15 cellular contexts compared by ENCODE assay signal in the genomic region with DNA sequence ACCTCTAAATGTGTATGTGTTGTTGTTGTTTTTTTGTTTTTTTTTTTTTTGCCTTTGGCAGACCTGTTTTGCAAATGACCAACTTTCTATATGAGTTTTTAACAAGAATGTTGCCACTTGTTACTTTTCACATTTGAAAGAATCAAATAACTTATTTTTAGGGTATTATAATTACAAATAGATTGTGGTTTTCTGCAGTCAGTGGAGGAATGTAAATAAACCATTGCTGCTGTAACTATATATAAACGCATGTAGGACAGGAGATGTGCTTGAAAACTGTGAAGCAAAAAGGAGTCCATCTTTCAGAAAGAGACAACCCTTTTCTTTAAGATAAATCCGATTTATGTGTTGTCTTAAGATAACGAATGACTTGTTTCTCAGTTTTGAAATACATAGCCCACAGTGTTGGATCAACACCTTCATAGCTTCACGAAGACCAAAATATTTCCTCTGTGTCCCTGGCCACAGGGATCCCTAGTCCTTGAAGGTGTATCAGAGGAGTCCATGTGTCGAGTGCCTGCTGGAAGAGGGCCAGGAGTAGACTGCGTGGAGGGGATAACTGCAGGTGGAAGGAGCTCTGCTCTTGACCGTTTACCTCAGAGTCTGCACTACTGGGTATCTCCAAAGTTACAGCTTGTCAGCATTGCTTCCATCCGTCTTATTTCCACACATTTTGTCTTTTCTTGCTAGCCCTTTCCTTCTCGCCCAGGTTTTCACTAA. TPM values are rescaled to one million over a fixed set of nuclear protein-coding genes. Genes with fewer than 3 reads are reported as not detected.
DNase-seq lines count a peak whose midpoint lies in the region; ATAC-seq and TF ChIP-seq lines count a peak whose summit lies in the region.
"Had no signal": no experiment of that assay in that cellular context is flagged by ENCODE, and none has a peak within 500 bp of the region (broad histone marks: within the 10 kb centered on the region; RNA-seq: fewer than 3 reads in every experiment).

No MANE protein-coding gene starts in this region.

- no peak for TF ChIP-seq CTCF in neutrophil (IDR thresholded peaks at IDR 0.05)
- no peak for TF ChIP-seq CTCF in neural progenitor cell (IDR thresholded peaks at IDR 0.05)

- H3K4me2 ChIP-seq in neural progenitor cell: no peak overlapping the region

- no peaks in the 10 kb centered on the region for H3K27me3 Mint-ChIP-seq in activated CD4-positive, alpha-beta T cell treated with anti-CD3 and anti-CD28 coated beads, Interleukin-2, amount 10 ng/mL, durations not matched to agents 7 days and 5 days
- H3K27me3 Mint-ChIP-seq in neural progenitor cell (ENCODE audit: insufficient read depth, low read depth): no peaks in the 10 kb centered on the region

- H4K20me1 ChIP-seq in neural progenitor cell (ENCODE audit: low read depth): peaks cover 97% of the 10 kb centered on the region

- H3K9me3 ChIP-seq in adipocyte (ENCODE audit: control insufficient read depth, low read length) (no peaks in the 10 kb centered on the region), neutrophil (no peaks in the 10 kb centered on the region), neural progenitor cell (ENCODE audit: low read depth) (no peaks in the 10 kb centered on the region)
- H3K9me3 ChIP-seq: SJCRH30 had no signal

- H3K27me3 ChIP-seq in adipocyte (replicated peaks; ENCODE audit: control insufficient read depth, insufficient read depth, low read length): no peaks in the 10 kb centered on the region
- no peaks in the 10 kb centered on the region for H3K27me3 ChIP-seq in neutrophil
- no peaks in the 10 kb centered on the region for H3K27me3 ChIP-seq in neural progenitor cell
- H3K27me3 ChIP-seq: SJCRH30 had no signal

- CTCF ChIA-PET in activated CD4-positive, alpha-beta T cell treated with anti-CD3 and anti-CD28 coated beads, Interleukin-2, amount 10 ng/mL, durations not matched to agents 7 days and 5 days (lab: Charles Lee): interaction anchor here (0.6 to 1.5 kb wide), 5 partner anchors 10 to 380 kb away, joined by 3 to 4 read pairs (median 3); no protein-coding TSS in a partner anchor

- H3K4me1 Mint-ChIP-seq in activated CD4-positive, alpha-beta T cell treated with anti-CD3 and anti-CD28 coated beads, Interleukin-2, amount 10 ng/mL, durations not matched to agents 7 days and 5 days: peaks cover 59% of the 10 kb centered on the region
- peaks cover 17% of the 10 kb centered on the region for H3K4me1 Mint-ChIP-seq in neural progenitor cell

- peak overlapping the region; percentile 88 for H3K27ac Mint-ChIP-seq in activated CD4-positive, alpha-beta T cell treated with anti-CD3 and anti-CD28 coated beads, Interleukin-2, amount 10 ng/mL, durations not matched to agents 7 days and 5 days
- no peak overlapping the region for H3K27ac Mint-ChIP-seq in neural progenitor cell

- no peaks in the 10 kb centered on the region for H3F3A ChIP-seq in neural progenitor cell (ENCODE audit: low read depth)

- ATAC-seq in GM19455 (IDR thresholded peaks at IDR 0.05; ENCODE audit: unreplicated experiment): no peak
- ATAC-seq: left colon had no signal

- POLR2A ChIA-PET in activated CD4-positive, alpha-beta T cell treated with anti-CD3 and anti-CD28 coated beads, Interleukin-2, amount 10 ng/mL, durations not matched to agents 7 days and 5 days (lab: Charles Lee): no interaction called here

- H3K36me3 ChIP-seq in adipocyte (ENCODE audit: control insufficient read depth, insufficient read depth, low read length, severe bottlenecking) (no peaks in the 10 kb centered on the region), neutrophil (peaks cover 7% of the 10 kb centered on the region), neural progenitor cell (no peaks in the 10 kb centered on the region)
- H3K36me3 ChIP-seq: SJCRH30 had no signal

- no peak for DNase-seq in activated CD4-positive, alpha-beta T cell treated with anti-CD3 and anti-CD28 coated beads, Interleukin-2, amount 10 ng/mL, durations not matched to agents 7 days and 5 days
- DNase-seq in activated CD4-positive, alpha-beta T cell treated with anti-CD3 and anti-CD28 coated beads, Interleukin-2, amount 50 U/mL, for 4 hours: no peak
- DNase-seq in HCEC 1CT (peak; percentile 26), adipocyte (ENCODE audit: low read depth) (peak; percentile 15), neural progenitor cell (ENCODE audit: low spot score) (no peak)
- DNase-seq in stimulated activated CD4-positive, alpha-beta T cell treated with anti-CD3 and anti-CD28 coated beads, Interleukin-4, amount 100 ng/mL, for 1 hour: no peak
- DNase-seq: effector CD4-positive, alpha-beta T cell; GDM1; left colon; NCI-H526; nucleus accumbens; SJCRH30; stimulated activated CD8-positive, alpha-beta memory T cell treated with anti-CD3 and anti-CD28 coated beads, Interleukin-4, amount 100 ng/mL, for 48 hours had no signal

- peaks cover 33% of the 10 kb centered on the region for H3K4me1 ChIP-seq in adipocyte (ENCODE audit: control insufficient read depth, insufficient read depth, low read length)
- H3K4me1 ChIP-seq in neutrophil (ENCODE audit: control insufficient read depth in 1 of 2, insufficient read depth in 1 of 2, low read depth in 1 of 2, low read length in 1 of 2): peaks cover 39 to 47% of the 10 kb centered on the region in 2 experiments
- peaks cover 8% of the 10 kb centered on the region for H3K4me1 ChIP-seq in neural progenitor cell

- H3K79me2 ChIP-seq in neural progenitor cell (ENCODE audit: low read depth): peaks cover 100% of the 10 kb centered on the region

- H3K4me3 ChIP-seq in adipocyte (ENCODE audit: low read length): no peak overlapping the region
- H3K4me3 ChIP-seq in neutrophil (ENCODE audit: low read depth in 1 of 2, low read length in 1 of 2): no peak overlapping the region
- no peak overlapping the region for H3K4me3 ChIP-seq in neural progenitor cell
- H3K4me3 ChIP-seq: SJCRH30 had no signal

- H3K9me3 Mint-ChIP-seq in activated CD4-positive, alpha-beta T cell treated with anti-CD3 and anti-CD28 coated beads, Interleukin-2, amount 10 ng/mL, durations not matched to agents 7 days and 5 days: no peaks in the 10 kb centered on the region
- no peaks in the 10 kb centered on the region for H3K9me3 Mint-ChIP-seq in neural progenitor cell

- H2AFZ ChIP-seq in neural progenitor cell (replicated peaks): no peak overlapping the region

- peaks cover 23% of the 10 kb centered on the region for H3K36me3 Mint-ChIP-seq in activated CD4-positive, alpha-beta T cell treated with anti-CD3 and anti-CD28 coated beads, Interleukin-2, amount 10 ng/mL, durations not matched to agents 7 days and 5 days (ENCODE audit: low read depth)
- H3K36me3 Mint-ChIP-seq in neural progenitor cell: peaks cover 18% of the 10 kb centered on the region

- no peak overlapping the region for H3K9ac ChIP-seq in adipocyte (ENCODE audit: low read length)
- no peak overlapping the region for H3K9ac ChIP-seq in neural progenitor cell

- peak overlapping the region; percentile 61 for H3K27ac ChIP-seq in neutrophil
- H3K27ac ChIP-seq in neural progenitor cell: no peak overlapping the region

- no peak overlapping the region for H3K4me3 Mint-ChIP-seq in activated CD4-positive, alpha-beta T cell treated with anti-CD3 and anti-CD28 coated beads, Interleukin-2, amount 10 ng/mL, durations not matched to agents 7 days and 5 days
- H3K4me3 Mint-ChIP-seq in neural progenitor cell: no peak overlapping the region

RNA-seq across cellular contexts. Expression of a gene that starts 24.7 kb away (rescaled TPM):
- total RNA-seq in activated CD4-positive, alpha-beta T cell treated with anti-CD3 and anti-CD28 coated beads, Interleukin-2, amount 10 ng/mL, durations not matched to agents 7 days and 5 days: 10 to 100 TPM; 65.1 to 65.2 TPM
- 35.9 and 60.0 TPM in 2 replicates for total RNA-seq in neural progenitor cell (ENCODE audit: low replicate concordance)

Comparison
In these comparisons a context has a peak if more than half of its experiments do, and no peak if none do; other contexts are left out.
1. DNase-seq: peak in HCEC 1CT (single experiment) and adipocyte (single experiment); none in activated CD4-positive, alpha-beta T cell treated with anti-CD3 and anti-CD28 coated beads, Interleukin-2, amount 10 ng/mL, durations not matched to agents 7 days and 5 days (single experiment), activated CD4-positive, alpha-beta T cell treated with anti-CD3 and anti-CD28 coated beads, Interleukin-2, amount 50 U/mL, for 4 hours (0 of 2), neural progenitor cell (single experiment) and stimulated activated CD4-positive, alpha-beta T cell treated with anti-CD3 and anti-CD28 coated beads, Interleukin-4, amount 100 ng/mL, for 1 hour (single experiment).